In the genomic region with DNA sequence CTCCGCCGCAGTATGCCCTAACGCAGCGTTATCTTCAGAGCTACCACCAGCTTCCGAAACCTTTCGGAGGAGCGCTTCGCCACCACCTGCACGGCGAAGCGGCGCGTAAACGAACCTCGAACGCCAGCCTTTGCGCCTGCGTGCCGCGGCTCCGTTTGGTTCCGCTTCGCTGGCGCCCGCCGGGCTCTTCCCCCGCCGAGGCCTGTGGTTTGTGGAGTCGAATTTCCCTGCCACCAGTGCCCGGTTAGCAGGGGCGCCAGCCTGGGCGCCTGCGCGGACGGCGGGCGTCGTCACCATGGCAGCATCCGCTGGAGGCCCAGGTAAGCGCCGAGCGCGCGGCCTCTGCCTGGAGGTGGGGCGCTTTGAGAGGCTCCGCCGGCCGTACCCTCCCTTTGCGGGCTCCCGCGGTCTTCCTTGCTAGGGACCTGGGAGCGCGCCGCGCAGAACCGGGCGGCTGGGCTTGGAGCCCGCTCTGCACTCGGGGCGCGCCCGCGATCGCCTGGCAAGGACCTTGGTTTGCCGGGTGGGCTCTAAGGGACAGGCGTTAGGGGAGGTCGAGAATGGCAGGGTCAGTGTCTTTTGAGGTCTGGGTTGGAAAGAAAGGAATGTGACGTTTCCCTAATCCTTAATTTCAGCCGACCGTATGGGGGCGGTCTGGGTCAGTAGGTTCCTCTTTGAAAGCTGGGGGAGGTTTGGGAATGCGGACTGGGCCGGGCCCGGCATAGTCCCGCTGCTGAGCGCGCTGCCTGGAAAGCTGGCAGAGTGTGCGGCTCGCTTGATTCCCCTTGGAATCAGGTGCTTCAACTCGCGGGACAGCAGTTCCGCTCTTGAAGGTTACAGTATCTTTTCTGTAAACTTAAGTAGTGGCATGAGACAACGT, we compare ENCODE assay signal across 1 cellular context.
TF ChIP-seq lines count a peak whose summit lies in the region.

Gene FAM151B, plus strand, starts transcription at position 272 of the 880 bp plus-strand sequence. Its CDS starts 24 bp downstream, at position 296.

TF ChIP-seq in HepG2, 621 proteins besides CTCF, POLR2A, EP300 and RAD21 (continued from another document and continues in another):
- TF ChIP-seq, protein P1, sequence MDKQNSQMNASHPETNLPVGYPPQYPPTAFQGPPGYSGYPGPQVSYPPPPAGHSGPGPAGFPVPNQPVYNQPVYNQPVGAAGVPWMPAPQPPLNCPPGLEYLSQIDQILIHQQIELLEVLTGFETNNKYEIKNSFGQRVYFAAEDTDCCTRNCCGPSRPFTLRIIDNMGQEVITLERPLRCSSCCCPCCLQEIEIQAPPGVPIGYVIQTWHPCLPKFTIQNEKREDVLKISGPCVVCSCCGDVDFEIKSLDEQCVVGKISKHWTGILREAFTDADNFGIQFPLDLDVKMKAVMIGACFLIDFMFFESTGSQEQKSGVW (CRISPR knock-in tag; IDR thresholded peaks at IDR 0.05; ENCODE audit: borderline replicate concordance), result no peak
- TF ChIP-seq ZNF709 (CRISPR knock-in tag; IDR thresholded peaks at IDR 0.05), result no peak
- 0 out of 2 replicates have a peak, but pooled peaks have one; percentile 13 for TF ChIP-seq ZBTB42 (CRISPR knock-in tag; IDR thresholded peaks at IDR 0.05)
- TF ChIP-seq BATF2 (CRISPR knock-in tag; IDR thresholded peaks at IDR 0.05), result no peak
- peak; percentile 31; the same call in 1 of the 2 replicates for TF ChIP-seq ATF2 (CRISPR knock-in tag; IDR thresholded peaks at IDR 0.05)
- TF ChIP-seq MXD1 (CRISPR knock-in tag; IDR thresholded peaks at IDR 0.05), result peak; percentile 55; the same call in 1 of the 2 replicates
- TF ChIP-seq ZFP82 (CRISPR knock-in tag; IDR thresholded peaks at IDR 0.05; ENCODE audit: borderline replicate concordance), result 0 out of 2 replicates have a peak, but pooled peaks have one; percentile 61
- TF ChIP-seq, protein P2, sequence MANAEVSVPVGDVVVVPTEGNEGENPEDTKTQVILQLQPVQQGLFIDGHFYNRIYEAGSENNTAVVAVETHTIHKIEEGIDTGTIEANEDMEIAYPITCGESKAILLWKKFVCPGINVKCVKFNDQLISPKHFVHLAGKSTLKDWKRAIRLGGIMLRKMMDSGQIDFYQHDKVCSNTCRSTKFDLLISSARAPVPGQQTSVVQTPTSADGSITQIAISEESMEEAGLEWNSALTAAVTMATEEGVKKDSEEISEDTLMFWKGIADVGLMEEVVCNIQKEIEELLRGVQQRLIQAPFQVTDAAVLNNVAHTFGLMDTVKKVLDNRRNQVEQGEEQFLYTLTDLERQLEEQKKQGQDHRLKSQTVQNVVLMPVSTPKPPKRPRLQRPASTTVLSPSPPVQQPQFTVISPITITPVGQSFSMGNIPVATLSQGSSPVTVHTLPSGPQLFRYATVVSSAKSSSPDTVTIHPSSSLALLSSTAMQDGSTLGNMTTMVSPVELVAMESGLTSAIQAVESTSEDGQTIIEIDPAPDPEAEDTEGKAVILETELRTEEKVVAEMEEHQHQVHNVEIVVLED (CRISPR knock-in tag; IDR thresholded peaks at IDR 0.05; ENCODE audit: borderline replicate concordance), result peak; percentile 85
- TF ChIP-seq ZNF317 (CRISPR knock-in tag; IDR thresholded peaks at IDR 0.05), result no peak
- peak; percentile 90 for TF ChIP-seq SIX4 (CRISPR knock-in tag; IDR thresholded peaks at IDR 0.05)
- no peak for TF ChIP-seq DNMT1 (CRISPR knock-in tag; IDR thresholded peaks at IDR 0.05)
- TF ChIP-seq, protein P3, sequence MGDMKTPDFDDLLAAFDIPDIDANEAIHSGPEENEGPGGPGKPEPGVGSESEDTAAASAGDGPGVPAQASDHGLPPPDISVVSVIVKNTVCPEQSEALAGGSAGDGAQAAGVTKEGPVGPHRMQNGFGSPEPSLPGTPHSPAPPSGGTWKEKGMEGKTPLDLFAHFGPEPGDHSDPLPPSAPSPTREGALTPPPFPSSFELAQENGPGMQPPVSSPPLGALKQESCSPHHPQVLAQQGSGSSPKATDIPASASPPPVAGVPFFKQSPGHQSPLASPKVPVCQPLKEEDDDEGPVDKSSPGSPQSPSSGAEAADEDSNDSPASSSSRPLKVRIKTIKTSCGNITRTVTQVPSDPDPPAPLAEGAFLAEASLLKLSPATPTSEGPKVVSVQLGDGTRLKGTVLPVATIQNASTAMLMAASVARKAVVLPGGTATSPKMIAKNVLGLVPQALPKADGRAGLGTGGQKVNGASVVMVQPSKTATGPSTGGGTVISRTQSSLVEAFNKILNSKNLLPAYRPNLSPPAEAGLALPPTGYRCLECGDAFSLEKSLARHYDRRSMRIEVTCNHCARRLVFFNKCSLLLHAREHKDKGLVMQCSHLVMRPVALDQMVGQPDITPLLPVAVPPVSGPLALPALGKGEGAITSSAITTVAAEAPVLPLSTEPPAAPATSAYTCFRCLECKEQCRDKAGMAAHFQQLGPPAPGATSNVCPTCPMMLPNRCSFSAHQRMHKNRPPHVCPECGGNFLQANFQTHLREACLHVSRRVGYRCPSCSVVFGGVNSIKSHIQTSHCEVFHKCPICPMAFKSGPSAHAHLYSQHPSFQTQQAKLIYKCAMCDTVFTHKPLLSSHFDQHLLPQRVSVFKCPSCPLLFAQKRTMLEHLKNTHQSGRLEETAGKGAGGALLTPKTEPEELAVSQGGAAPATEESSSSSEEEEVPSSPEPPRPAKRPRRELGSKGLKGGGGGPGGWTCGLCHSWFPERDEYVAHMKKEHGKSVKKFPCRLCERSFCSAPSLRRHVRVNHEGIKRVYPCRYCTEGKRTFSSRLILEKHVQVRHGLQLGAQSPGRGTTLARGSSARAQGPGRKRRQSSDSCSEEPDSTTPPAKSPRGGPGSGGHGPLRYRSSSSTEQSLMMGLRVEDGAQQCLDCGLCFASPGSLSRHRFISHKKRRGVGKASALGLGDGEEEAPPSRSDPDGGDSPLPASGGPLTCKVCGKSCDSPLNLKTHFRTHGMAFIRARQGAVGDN (CRISPR knock-in tag; IDR thresholded peaks at IDR 0.05), result peak; percentile 99
- TF ChIP-seq HOXA7 (CRISPR knock-in tag; IDR thresholded peaks at IDR 0.05), result no peak
- TF ChIP-seq ZNF362 (CRISPR knock-in tag; IDR thresholded peaks at IDR 0.05; ENCODE audit: borderline replicate concordance), result no peak
- peak; percentile 25; the same call in 1 of the 2 replicates for TF ChIP-seq KDM3A (CRISPR knock-in tag; IDR thresholded peaks at IDR 0.05; ENCODE audit: low read depth)
- TF ChIP-seq SP1 (IDR thresholded peaks at IDR 0.05), result no peak
- no peak for TF ChIP-seq SP1 (CRISPR knock-in tag; IDR thresholded peaks at IDR 0.05)
- TF ChIP-seq, protein P4, sequence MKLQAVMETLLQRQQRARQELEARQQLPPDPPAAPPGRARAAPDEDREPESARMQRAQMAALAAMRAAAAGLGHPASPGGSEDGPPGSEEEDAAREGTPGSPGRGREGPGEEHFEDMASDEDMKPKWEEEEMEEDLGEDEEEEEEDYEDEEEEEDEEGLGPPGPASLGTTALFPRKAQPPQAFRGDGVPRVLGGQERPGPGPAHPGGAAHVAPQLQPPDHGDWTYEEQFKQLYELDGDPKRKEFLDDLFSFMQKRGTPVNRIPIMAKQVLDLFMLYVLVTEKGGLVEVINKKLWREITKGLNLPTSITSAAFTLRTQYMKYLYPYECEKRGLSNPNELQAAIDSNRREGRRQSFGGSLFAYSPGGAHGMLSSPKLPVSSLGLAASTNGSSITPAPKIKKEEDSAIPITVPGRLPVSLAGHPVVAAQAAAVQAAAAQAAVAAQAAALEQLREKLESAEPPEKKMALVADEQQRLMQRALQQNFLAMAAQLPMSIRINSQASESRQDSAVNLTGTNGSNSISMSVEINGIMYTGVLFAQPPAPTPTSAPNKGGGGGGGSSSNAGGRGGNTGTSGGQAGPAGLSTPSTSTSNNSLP (IDR thresholded peaks at IDR 0.05; ENCODE audit: low read depth, low read length), result no peak
- TF ChIP-seq ZNF776 (CRISPR knock-in tag; IDR thresholded peaks at IDR 0.05), result peak; percentile 16; the same call in 1 of the 2 replicates
- TF ChIP-seq, protein P5, sequence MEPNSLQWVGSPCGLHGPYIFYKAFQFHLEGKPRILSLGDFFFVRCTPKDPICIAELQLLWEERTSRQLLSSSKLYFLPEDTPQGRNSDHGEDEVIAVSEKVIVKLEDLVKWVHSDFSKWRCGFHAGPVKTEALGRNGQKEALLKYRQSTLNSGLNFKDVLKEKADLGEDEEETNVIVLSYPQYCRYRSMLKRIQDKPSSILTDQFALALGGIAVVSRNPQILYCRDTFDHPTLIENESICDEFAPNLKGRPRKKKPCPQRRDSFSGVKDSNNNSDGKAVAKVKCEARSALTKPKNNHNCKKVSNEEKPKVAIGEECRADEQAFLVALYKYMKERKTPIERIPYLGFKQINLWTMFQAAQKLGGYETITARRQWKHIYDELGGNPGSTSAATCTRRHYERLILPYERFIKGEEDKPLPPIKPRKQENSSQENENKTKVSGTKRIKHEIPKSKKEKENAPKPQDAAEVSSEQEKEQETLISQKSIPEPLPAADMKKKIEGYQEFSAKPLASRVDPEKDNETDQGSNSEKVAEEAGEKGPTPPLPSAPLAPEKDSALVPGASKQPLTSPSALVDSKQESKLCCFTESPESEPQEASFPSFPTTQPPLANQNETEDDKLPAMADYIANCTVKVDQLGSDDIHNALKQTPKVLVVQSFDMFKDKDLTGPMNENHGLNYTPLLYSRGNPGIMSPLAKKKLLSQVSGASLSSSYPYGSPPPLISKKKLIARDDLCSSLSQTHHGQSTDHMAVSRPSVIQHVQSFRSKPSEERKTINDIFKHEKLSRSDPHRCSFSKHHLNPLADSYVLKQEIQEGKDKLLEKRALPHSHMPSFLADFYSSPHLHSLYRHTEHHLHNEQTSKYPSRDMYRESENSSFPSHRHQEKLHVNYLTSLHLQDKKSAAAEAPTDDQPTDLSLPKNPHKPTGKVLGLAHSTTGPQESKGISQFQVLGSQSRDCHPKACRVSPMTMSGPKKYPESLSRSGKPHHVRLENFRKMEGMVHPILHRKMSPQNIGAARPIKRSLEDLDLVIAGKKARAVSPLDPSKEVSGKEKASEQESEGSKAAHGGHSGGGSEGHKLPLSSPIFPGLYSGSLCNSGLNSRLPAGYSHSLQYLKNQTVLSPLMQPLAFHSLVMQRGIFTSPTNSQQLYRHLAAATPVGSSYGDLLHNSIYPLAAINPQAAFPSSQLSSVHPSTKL (CRISPR knock-in tag; IDR thresholded peaks at IDR 0.05), result peak; percentile 20
- TF ChIP-seq ZSCAN22 (CRISPR knock-in tag; IDR thresholded peaks at IDR 0.05), result no peak
- TF ChIP-seq ZNF207 (IDR thresholded peaks at IDR 0.05; ENCODE audit: borderline replicate concordance), result no peak
- TF ChIP-seq MIER3 (CRISPR knock-in tag; IDR thresholded peaks at IDR 0.05; ENCODE audit: borderline replicate concordance), result peak; percentile 27; the same call in 1 of the 2 replicates
- peak; percentile 72 for TF ChIP-seq TAF1 (CRISPR knock-in tag; IDR thresholded peaks at IDR 0.05)
- TF ChIP-seq, protein P6, sequence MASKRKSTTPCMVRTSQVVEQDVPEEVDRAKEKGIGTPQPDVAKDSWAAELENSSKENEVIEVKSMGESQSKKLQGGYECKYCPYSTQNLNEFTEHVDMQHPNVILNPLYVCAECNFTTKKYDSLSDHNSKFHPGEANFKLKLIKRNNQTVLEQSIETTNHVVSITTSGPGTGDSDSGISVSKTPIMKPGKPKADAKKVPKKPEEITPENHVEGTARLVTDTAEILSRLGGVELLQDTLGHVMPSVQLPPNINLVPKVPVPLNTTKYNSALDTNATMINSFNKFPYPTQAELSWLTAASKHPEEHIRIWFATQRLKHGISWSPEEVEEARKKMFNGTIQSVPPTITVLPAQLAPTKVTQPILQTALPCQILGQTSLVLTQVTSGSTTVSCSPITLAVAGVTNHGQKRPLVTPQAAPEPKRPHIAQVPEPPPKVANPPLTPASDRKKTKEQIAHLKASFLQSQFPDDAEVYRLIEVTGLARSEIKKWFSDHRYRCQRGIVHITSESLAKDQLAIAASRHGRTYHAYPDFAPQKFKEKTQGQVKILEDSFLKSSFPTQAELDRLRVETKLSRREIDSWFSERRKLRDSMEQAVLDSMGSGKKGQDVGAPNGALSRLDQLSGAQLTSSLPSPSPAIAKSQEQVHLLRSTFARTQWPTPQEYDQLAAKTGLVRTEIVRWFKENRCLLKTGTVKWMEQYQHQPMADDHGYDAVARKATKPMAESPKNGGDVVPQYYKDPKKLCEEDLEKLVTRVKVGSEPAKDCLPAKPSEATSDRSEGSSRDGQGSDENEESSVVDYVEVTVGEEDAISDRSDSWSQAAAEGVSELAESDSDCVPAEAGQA (IDR thresholded peaks at IDR 0.05; ENCODE audit: low read depth), result no peak
- TF ChIP-seq, protein P6 (CRISPR knock-in tag; IDR thresholded peaks at IDR 0.05; ENCODE audit: borderline replicate concordance), result no peak
- no peak for TF ChIP-seq NCOA5 (CRISPR knock-in tag; IDR thresholded peaks at IDR 0.05)
